In genomic region chr9:131517761-131518190, GRCh38 we compare ENCODE assay signal across 26 cellular contexts. TPM values are rescaled to one million over a fixed set of nuclear protein-coding genes. Genes with fewer than 3 reads are reported as not detected.
DNase-seq lines count a peak whose midpoint lies in the region; ATAC-seq, FAIRE-seq and TF ChIP-seq lines count a peak whose summit lies in the region.
"Had no signal": no experiment of that assay in that cellular context is flagged by ENCODE, and none has a peak within 500 bp of the region (broad histone marks: within the 10 kb centered on the region; RNA-seq: fewer than 3 reads in every experiment).

No MANE protein-coding gene starts in this region.

- peak; percentile 54 to 61 for DNase-seq in frontal cortex (ENCODE audit: low spot score in 2 of 2)
- DNase-seq in right atrium auricular region (ENCODE audit: low spot score) = no peak
- peak; percentile 71 for DNase-seq in osteoblast (ENCODE audit: insufficient read length, low spot score, missing footprints)
- peak; percentile 36 for DNase-seq in testis
- no peak for DNase-seq in activated CD4-positive, alpha-beta memory T cell treated with anti-CD3 and anti-CD28 coated beads for 36 hours
- DNase-seq: activated CD8-positive, alpha-beta memory T cell treated with anti-CD3 and anti-CD28 coated beads for 24 hours; activated gamma-delta T cell treated with Interleukin-2 at 50 U/mL for 16 hours; activated T-cell treated with anti-CD3 and anti-CD28 coated beads, Interleukin-2, amount 50 U/mL, for 24 hours; central memory CD4-positive, alpha-beta T cell; EL; Karpas-422; NCI-H187; NCI-H2171 treated with DMSO at 0.1 percent for 48 hours; NCI-H524 treated with DMSO at 0.1 percent for 48 hours; small intestine; T-helper 17 cell had no signal

- H3K36me3 ChIP-seq in right atrium auricular region (peaks cover 77% of the 10 kb centered on the region), osteoblast (ENCODE audit: insufficient read depth, low read length) (peaks cover 78% of the 10 kb centered on the region), testis (ENCODE audit: low read depth, missing control alignments) (no peaks in the 10 kb centered on the region)

- no peaks in the 10 kb centered on the region for H3K27me3 Mint-ChIP-seq in activated CD4-positive, alpha-beta memory T cell treated with anti-CD3 and anti-CD28 coated beads for 36 hours
- H3K27me3 Mint-ChIP-seq: activated T-cell treated with anti-CD3 and anti-CD28 coated beads, Interleukin-2, amount 50 U/mL, for 24 hours; progenitor cell of endocrine pancreas; T-helper 17 cell had no signal

- no peak overlapping the region for H2AFZ ChIP-seq in osteoblast (ENCODE audit: low read length)

- intact Hi-C loops in testis (cut with DNase I; ENCODE audit: low total_unique reads) = no loop called here
- intact Hi-C loops in activated CD4-positive, alpha-beta memory T cell treated with anti-CD3 and anti-CD28 coated beads for 36 hours (cut with micrococcal nuclease) = no loop called here

- CTCF ChIA-PET in activated CD4-positive, alpha-beta memory T cell treated with anti-CD3 and anti-CD28 coated beads for 36 hours (lab: Charles Lee) = no interaction called here

- H3K79me2 ChIP-seq in osteoblast (ENCODE audit: insufficient read depth, low read length) = no peaks in the 10 kb centered on the region

- no peak overlapping the region for H3K4me3 Mint-ChIP-seq in activated CD4-positive, alpha-beta memory T cell treated with anti-CD3 and anti-CD28 coated beads for 36 hours
- H3K4me3 Mint-ChIP-seq: activated T-cell treated with anti-CD3 and anti-CD28 coated beads, Interleukin-2, amount 50 U/mL, for 24 hours; mesothelial cell of epicardium; nephron; T-helper 17 cell had no signal

- ATAC-seq in GM18519 (IDR thresholded peaks at IDR 0.05; ENCODE audit: low FRiP score, unreplicated experiment) (no peak), HG02885 (IDR thresholded peaks at IDR 0.05; ENCODE audit: poor library complexity, unreplicated experiment) (no peak)
- ATAC-seq: left lobe of liver, T-helper 17 cell had no signal

- WGBS in testis, 2 donors = 79 to 81% methylated on average over 9 to 11 of the region's 11 CpGs

- no peak overlapping the region for H3K27ac Mint-ChIP-seq in activated CD4-positive, alpha-beta memory T cell treated with anti-CD3 and anti-CD28 coated beads for 36 hours
- H3K27ac Mint-ChIP-seq: activated T-cell treated with anti-CD3 and anti-CD28 coated beads, Interleukin-2, amount 50 U/mL, for 24 hours; mesothelial cell of epicardium; nephron; progenitor cell of endocrine pancreas; T-helper 17 cell had no signal

- no peaks in the 10 kb centered on the region for H3K27me3 ChIP-seq in right atrium auricular region
- no peaks in the 10 kb centered on the region for H3K27me3 ChIP-seq in osteoblast (ENCODE audit: insufficient read depth, low read length)
- H3K27me3 ChIP-seq in testis = no peaks in the 10 kb centered on the region

- H3K4me1 ChIP-seq in right atrium auricular region = peaks cover 0 to 17% of the 10 kb centered on the region in 2 donors
- H3K4me1 ChIP-seq in osteoblast (ENCODE audit: insufficient read depth, low read length) = no peaks in the 10 kb centered on the region
- no peaks in the 10 kb centered on the region for H3K4me1 ChIP-seq in testis
- H3K4me1 ChIP-seq: HAP-1 had no signal

- no peak for TF ChIP-seq CTCF in right atrium auricular region (IDR thresholded peaks at IDR 0.05)
- no peak for TF ChIP-seq CTCF in osteoblast (IDR thresholded peaks at IDR 0.05; ENCODE audit: extremely low read depth, low read depth, low read length)
- no peak for TF ChIP-seq CTCF in testis (IDR thresholded peaks at IDR 0.05)

- no peaks in the 10 kb centered on the region for H4K20me1 ChIP-seq in osteoblast (ENCODE audit: insufficient read depth, low read length)

- no peak for FAIRE-seq in frontal cortex (lab: Jason Lieb, UNC)
- FAIRE-seq: small intestine had no signal

- peak overlapping the region; percentile 54 to 64 for H3K27ac ChIP-seq in right atrium auricular region
- H3K27ac ChIP-seq in osteoblast (ENCODE audit: low read depth, low read length) = no peak overlapping the region
- no peak overlapping the region for H3K27ac ChIP-seq in testis
- H3K27ac ChIP-seq: HL-60, thoracic aorta had no signal

- H3K9me3 Mint-ChIP-seq in activated CD4-positive, alpha-beta memory T cell treated with anti-CD3 and anti-CD28 coated beads for 36 hours = no peaks in the 10 kb centered on the region
- H3K9me3 Mint-ChIP-seq: activated T-cell treated with anti-CD3 and anti-CD28 coated beads, Interleukin-2, amount 50 U/mL, for 24 hours; mesothelial cell of epicardium; nephron had no signal

- no peak for TF ChIP-seq POLR2A in testis (IDR thresholded peaks at IDR 0.05)

- H3K36me3 Mint-ChIP-seq in activated CD4-positive, alpha-beta memory T cell treated with anti-CD3 and anti-CD28 coated beads for 36 hours = peaks cover 35% of the 10 kb centered on the region

- H3K4me1 Mint-ChIP-seq in activated CD4-positive, alpha-beta memory T cell treated with anti-CD3 and anti-CD28 coated beads for 36 hours (ENCODE audit: low read depth) = no peaks in the 10 kb centered on the region
- H3K4me1 Mint-ChIP-seq: mesothelial cell of epicardium, nephron had no signal

- H3K4me2 ChIP-seq in osteoblast (ENCODE audit: insufficient read depth, low read length) = no peak overlapping the region

- POLR2A ChIA-PET in activated CD4-positive, alpha-beta memory T cell treated with anti-CD3 and anti-CD28 coated beads for 36 hours (lab: Charles Lee) = no interaction called here

- H3K9me3 ChIP-seq in right atrium auricular region (no peaks in the 10 kb centered on the region), osteoblast (ENCODE audit: low read depth, low read length) (no peaks in the 10 kb centered on the region), testis (no peaks in the 10 kb centered on the region)
- H3K9me3 ChIP-seq: HAP-1, thoracic aorta had no signal

- H3K4me3 ChIP-seq in right atrium auricular region = no peak overlapping the region
- H3K4me3 ChIP-seq in osteoblast (ENCODE audit: insufficient read depth, low read length) = no peak overlapping the region
- H3K4me3 ChIP-seq in testis = no peak overlapping the region
- H3K4me3 ChIP-seq: HAP-1, thoracic aorta had no signal

RNA-seq across cellular contexts. Expression of gene UCK1, which starts 13.3 kb away (rescaled TPM):
- 15.5 TPM for total RNA-seq in frontal cortex
- 10 to 100 TPM; 21.2 to 37.8 TPM for total RNA-seq in right atrium auricular region
- 19.5 and 22.4 TPM in 2 replicates for total RNA-seq in osteoblast
- 10 to 100 TPM; 34.3 to 49.9 TPM for total RNA-seq in testis
- polyA plus RNA-seq in testis (ENCODE audit: insufficient read depth, low read depth, low replicate concordance) = 41.1 TPM
- 10 to 100 TPM; 15.7 to 18.6 TPM for total RNA-seq in activated CD4-positive, alpha-beta memory T cell treated with anti-CD3 and anti-CD28 coated beads for 36 hours

RNA-seq across cellular contexts. Expression of gene POMT1, which starts 15.1 kb away (rescaled TPM):
- total RNA-seq in frontal cortex (42.4 TPM), right atrium auricular region (10 to 100 TPM; 13.7 to 16.4 TPM), osteoblast (32.6 and 33.9 TPM in 2 replicates), testis (100 to 1,000 TPM in 1 of 2 donors, 10 to 100 TPM in 1; 99.7 to 117 TPM)
- 118 TPM for polyA plus RNA-seq in testis (ENCODE audit: insufficient read depth, low read depth, low replicate concordance)
- total RNA-seq in activated CD4-positive, alpha-beta memory T cell treated with anti-CD3 and anti-CD28 coated beads for 36 hours = 10 to 100 TPM; 42.8 to 43.2 TPM

RNA-seq across cellular contexts. Expression of gene PRRT1B, which starts 27.5 kb away (rescaled TPM):
- not detected for total RNA-seq in frontal cortex
- not detected for total RNA-seq in right atrium auricular region
- total RNA-seq in osteoblast = not detected in 2 replicates
- total RNA-seq in testis = under 1 TPM in 1 of 2 donors, not detected in 1; 0.47 TPM
- polyA plus RNA-seq in testis (ENCODE audit: insufficient read depth, low read depth, low replicate concordance) = not detected
- total RNA-seq in activated CD4-positive, alpha-beta memory T cell treated with anti-CD3 and anti-CD28 coated beads for 36 hours = not detected
- total RNA-seq: dermis microvascular lymphatic vessel endothelial cell, mesothelial cell of epicardium, T-helper 17 cell, thoracic aorta had no signal

Comparison
In these comparisons a context has a peak if more than half of its experiments do, and no peak if none do; other contexts are left out.
1. DNase-seq: peak in frontal cortex (2 of 2), osteoblast (single experiment) and testis (single experiment); none in right atrium auricular region (single experiment) and activated CD4-positive, alpha-beta memory T cell treated with anti-CD3 and anti-CD28 coated beads for 36 hours (single experiment).
2. H3K27ac ChIP-seq: peak in right atrium auricular region (2 of 2); none in osteoblast (single experiment) and testis (0 of 2).